11 cellular contexts compared by ENCODE assay signal in genomic region chr13:98171806-98172569, GRCh38. TPM values are rescaled to one million over a fixed set of nuclear protein-coding genes. Genes with fewer than 3 reads are reported as not detected.
DNase-seq lines count a peak whose midpoint lies in the region; ATAC-seq and TF ChIP-seq lines count a peak whose summit lies in the region.
"Had no signal": no experiment of that assay in that cellular context is flagged by ENCODE, and none has a peak within 500 bp of the region (broad histone marks: within the 10 kb centered on the region; RNA-seq: fewer than 3 reads in every experiment).

No MANE protein-coding gene starts in this region.

- TF ChIP-seq POLR2A in tibial nerve (IDR thresholded peaks at IDR 0.05), result no peak

- H3K27me3 ChIP-seq in MG63 (no peaks in the 10 kb centered on the region), endodermal cell (ENCODE audit: control insufficient read depth, insufficient read depth, low read length, poor library complexity, severe bottlenecking) (no peaks in the 10 kb centered on the region), tibial nerve (no peaks in the 10 kb centered on the region)

- TF ChIP-seq CTCF in endodermal cell (conservative IDR thresholded peaks at IDR 0.05), result no peak
- TF ChIP-seq CTCF in tibial nerve (IDR thresholded peaks at IDR 0.05), result no peak
- no peak for TF ChIP-seq CTCF in GM13977 (IDR thresholded peaks at IDR 0.05; ENCODE audit: extremely low read depth, insufficient read depth, missing control alignments)

- peak overlapping the region; percentile 21 for H3K4me3 Mint-ChIP-seq in endodermal cell
- no peak overlapping the region for H3K4me3 Mint-ChIP-seq in activated CD8-positive, alpha-beta T cell treated with anti-CD3 and anti-CD28 coated beads, Interleukin-2, amount 10 ng/mL, durations not matched to agents 7 days and 5 days
- H3K4me3 Mint-ChIP-seq: activated naive CD8-positive, alpha-beta T cell had no signal

- H3K9me3 Mint-ChIP-seq in endodermal cell, result no peaks in the 10 kb centered on the region
- H3K9me3 Mint-ChIP-seq in activated CD8-positive, alpha-beta T cell treated with anti-CD3 and anti-CD28 coated beads, Interleukin-2, amount 10 ng/mL, durations not matched to agents 7 days and 5 days (ENCODE audit: insufficient read depth), result no peaks in the 10 kb centered on the region

- POLR2A ChIA-PET in activated CD8-positive, alpha-beta T cell treated with anti-CD3 and anti-CD28 coated beads, Interleukin-2, amount 10 ng/mL, durations not matched to agents 7 days and 5 days (lab: Charles Lee), result no interaction called here

- H3K36me3 ChIP-seq in MG63 (no peaks in the 10 kb centered on the region), endodermal cell (ENCODE audit: control insufficient read depth, insufficient read depth, low read length) (peaks cover 35% of the 10 kb centered on the region), tibial nerve (peaks cover 0 to 5% (median 0%) of the 10 kb centered on the region in 3 donors)

- CTCF ChIA-PET in activated CD8-positive, alpha-beta T cell treated with anti-CD3 and anti-CD28 coated beads, Interleukin-2, amount 10 ng/mL, durations not matched to agents 7 days and 5 days (lab: Charles Lee), result no interaction called here

- peak overlapping the region; percentile 3 for H3K9ac ChIP-seq in endodermal cell (ENCODE audit: extremely low read depth, low read length, poor library complexity, severe bottlenecking)

- WGBS in endodermal cell (ENCODE audit: insufficient coverage in 1 of 2, insufficient read length in 1 of 2), 2 experiments, result 45 to 61% methylated on average over 15 to 19 of the region's 19 CpGs
- 56 to 62% methylated on average over 19 of the region's 19 CpGs for WGBS in tibial nerve, 2 donors

- H3K4me1 ChIP-seq in endodermal cell (ENCODE audit: control insufficient read depth, insufficient read depth, low read length), result peaks cover 39% of the 10 kb centered on the region
- peaks cover 0 to 42% (median 12%) of the 10 kb centered on the region in 4 donors for H3K4me1 ChIP-seq in tibial nerve

- peak overlapping the region; percentile 87 for H3K27ac Mint-ChIP-seq in endodermal cell
- no peak overlapping the region for H3K27ac Mint-ChIP-seq in activated CD8-positive, alpha-beta T cell treated with anti-CD3 and anti-CD28 coated beads, Interleukin-2, amount 10 ng/mL, durations not matched to agents 7 days and 5 days
- H3K27ac Mint-ChIP-seq: activated naive CD8-positive, alpha-beta T cell had no signal

- ATAC-seq in activated CD8-positive, alpha-beta T cell treated with anti-CD3 and anti-CD28 coated beads, Interleukin-2, amount 10 ng/mL, durations not matched to agents 7 days and 5 days, result no peak

- DNase-seq in MG63 (peak; percentile 92), endodermal cell (peak; percentile 71), lung microvascular endothelial cell (ENCODE audit: low read depth in 2 of 2) (peak; percentile 19 to 45), tibial nerve (ENCODE audit: low spot score in 2 of 2) (peak; percentile 19 to 26), GM13977 (ENCODE audit: low spot score) (no peak)
- no peak for DNase-seq in activated CD8-positive, alpha-beta T cell treated with anti-CD3 and anti-CD28 coated beads, Interleukin-2, amount 10 ng/mL, durations not matched to agents 7 days and 5 days
- DNase-seq in stimulated activated CD4-positive, alpha-beta T cell treated with anti-CD3 and anti-CD28 coated beads, Interleukin-2, amount 100 ng/mL, for 48 hours, result no peak
- DNase-seq in activated effector memory CD4-positive, alpha-beta T cell treated with Interleukin-2 at 50 U/mL for 16 hours, result no peak
- DNase-seq: NK-92 treated with Interleukin-12 subunit alpha and Interleukin-12 subunit beta, amount 100 ng/mL, for 24 hours; stimulated activated CD4-positive, alpha-beta T cell treated with anti-CD3 and anti-CD28 coated beads, Interleukin-4, amount 100 ng/mL, for 24 hours had no signal

- H3K4me3 ChIP-seq in MG63, result no peak overlapping the region; the same call in 1 of the 2 replicates
- H3K4me3 ChIP-seq in endodermal cell (ENCODE audit: low read length), result peak overlapping the region; percentile 2
- H3K4me3 ChIP-seq in tibial nerve, result peak overlapping the region in 1 of 4 donors; percentile 14

- no peak for TF ChIP-seq EP300 in tibial nerve (IDR thresholded peaks at IDR 0.05)

- H3K27ac ChIP-seq in endodermal cell (ENCODE audit: low read depth, low read length), result peak overlapping the region; percentile 71
- peak overlapping the region in 2 of 4 donors; percentile 69 to 82 for H3K27ac ChIP-seq in tibial nerve

- H3K4me1 Mint-ChIP-seq in endodermal cell, result peaks cover 59% of the 10 kb centered on the region
- H3K4me1 Mint-ChIP-seq in activated CD8-positive, alpha-beta T cell treated with anti-CD3 and anti-CD28 coated beads, Interleukin-2, amount 10 ng/mL, durations not matched to agents 7 days and 5 days (ENCODE audit: low read depth), result no peaks in the 10 kb centered on the region

- peaks cover 27% of the 10 kb centered on the region for H3K36me3 Mint-ChIP-seq in endodermal cell (ENCODE audit: low read depth)
- H3K36me3 Mint-ChIP-seq in activated CD8-positive, alpha-beta T cell treated with anti-CD3 and anti-CD28 coated beads, Interleukin-2, amount 10 ng/mL, durations not matched to agents 7 days and 5 days (ENCODE audit: low read depth), result no peaks in the 10 kb centered on the region
- H3K36me3 Mint-ChIP-seq: activated naive CD8-positive, alpha-beta T cell had no signal

- H3K9me3 ChIP-seq in MG63 (no peaks in the 10 kb centered on the region), endodermal cell (ENCODE audit: control insufficient read depth, low read length) (no peaks in the 10 kb centered on the region), tibial nerve (no peaks in the 10 kb centered on the region)

- no peaks in the 10 kb centered on the region for H3K27me3 Mint-ChIP-seq in endodermal cell (ENCODE audit: insufficient read depth)
- no peaks in the 10 kb centered on the region for H3K27me3 Mint-ChIP-seq in activated CD8-positive, alpha-beta T cell treated with anti-CD3 and anti-CD28 coated beads, Interleukin-2, amount 10 ng/mL, durations not matched to agents 7 days and 5 days (ENCODE audit: low read depth)

- in situ Hi-C loops in GM13977 (cut with MboI; ENCODE audit: low pct_unique_long_range_greater_than_20kb, low sequenced_read_pairs, unreplicated experiment), result no loop called here

RNA-seq across cellular contexts. Expression of gene RNF113B, which starts 5.1 kb away (rescaled TPM):
- total RNA-seq in MG63 (2014; rRNA removed; shearing (Covaris generic); ENCODE audit: low replicate concordance), result not detected in 2 replicates
- total RNA-seq in endodermal cell, result not detected
- polyA plus RNA-seq in endodermal cell (2013, experiment 1 of 2), result not detected
- polyA plus RNA-seq in endodermal cell (2013, experiment 2 of 2), result not detected
- not detected in 2 replicates for total RNA-seq in lung microvascular endothelial cell
- not detected for total RNA-seq in tibial nerve
- not detected for total RNA-seq in activated CD8-positive, alpha-beta T cell treated with anti-CD3 and anti-CD28 coated beads, Interleukin-2, amount 10 ng/mL, durations not matched to agents 7 days and 5 days

RNA-seq across cellular contexts. Expression of gene FARP1, which starts 29.1 kb away (rescaled TPM):
- 16.0 and 46.0 TPM in 2 replicates for total RNA-seq in MG63 (2014; rRNA removed; shearing (Covaris generic); ENCODE audit: low replicate concordance)
- total RNA-seq in endodermal cell (100 to 1,000 TPM; 237 to 319 TPM), lung microvascular endothelial cell (9.4 and 14.9 TPM in 2 replicates), tibial nerve (10 to 100 TPM; 21.4 to 28.5 (median 24.9) TPM)
- polyA plus RNA-seq in endodermal cell (2013, experiment 1 of 2), result 114 TPM
- 116 TPM for polyA plus RNA-seq in endodermal cell (2013, experiment 2 of 2)
- 1 to 10 TPM; 1.1 to 1.2 TPM for total RNA-seq in activated CD8-positive, alpha-beta T cell treated with anti-CD3 and anti-CD28 coated beads, Interleukin-2, amount 10 ng/mL, durations not matched to agents 7 days and 5 days

Comparison
In these comparisons a context has a peak if more than half of its experiments do, and no peak if none do; other contexts are left out.
1. DNase-seq: peak in MG63 (single experiment), endodermal cell (single experiment), lung microvascular endothelial cell (2 of 2) and tibial nerve (2 of 2); none in activated CD8-positive, alpha-beta T cell treated with anti-CD3 and anti-CD28 coated beads, Interleukin-2, amount 10 ng/mL, durations not matched to agents 7 days and 5 days (single experiment), GM13977 (single experiment), stimulated activated CD4-positive, alpha-beta T cell treated with anti-CD3 and anti-CD28 coated beads, Interleukin-2, amount 100 ng/mL, for 48 hours (0 of 2) and activated effector memory CD4-positive, alpha-beta T cell treated with Interleukin-2 at 50 U/mL for 16 hours (single experiment).